8 cellular contexts compared by ENCODE assay signal in the genomic region with DNA sequence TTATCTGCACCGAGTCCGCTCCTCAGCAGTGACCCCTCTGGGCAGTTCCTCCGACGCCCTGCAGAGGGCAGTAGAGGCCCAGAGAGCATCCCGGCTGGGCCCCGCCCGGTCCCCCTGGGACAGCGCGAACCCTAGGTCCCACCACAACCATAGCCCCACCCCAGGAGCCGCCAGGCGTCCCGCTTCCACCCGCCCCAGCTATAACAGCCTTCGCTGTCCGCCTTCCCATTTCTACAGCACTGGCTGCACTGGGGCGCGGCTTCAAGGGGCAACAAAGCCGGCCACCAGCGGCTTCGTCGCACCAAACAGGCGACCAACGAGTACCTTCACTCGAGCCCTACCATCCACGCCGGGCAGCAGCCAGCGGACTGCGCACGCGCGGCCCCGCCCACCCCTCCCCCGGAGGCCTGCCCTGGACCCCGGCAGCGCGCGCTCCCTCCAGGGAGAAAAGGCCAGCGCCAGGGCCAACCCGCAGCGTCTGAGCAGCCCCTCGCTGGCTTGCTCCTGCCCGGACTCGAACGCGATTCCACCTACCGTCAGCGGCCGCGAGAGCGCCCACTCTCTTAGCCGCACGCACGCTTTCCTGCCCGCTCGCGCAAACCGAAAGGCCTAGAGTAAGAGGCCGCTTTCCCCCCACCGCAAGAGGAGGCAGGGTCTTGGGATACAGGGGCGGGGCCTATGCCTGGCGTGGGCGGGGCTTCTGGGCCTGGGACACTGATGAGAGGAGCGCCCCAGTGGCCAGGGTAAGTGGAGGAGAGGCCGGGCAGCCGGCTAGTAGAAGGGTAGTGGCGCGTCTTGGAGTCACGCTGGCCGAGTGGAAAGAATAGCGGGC. TPM values are rescaled to one million over a fixed set of nuclear protein-coding genes. Genes with fewer than 3 reads are reported as not detected.
DNase-seq lines count a peak whose midpoint lies in the region; ATAC-seq and TF ChIP-seq lines count a peak whose summit lies in the region.

A gene with protein sequence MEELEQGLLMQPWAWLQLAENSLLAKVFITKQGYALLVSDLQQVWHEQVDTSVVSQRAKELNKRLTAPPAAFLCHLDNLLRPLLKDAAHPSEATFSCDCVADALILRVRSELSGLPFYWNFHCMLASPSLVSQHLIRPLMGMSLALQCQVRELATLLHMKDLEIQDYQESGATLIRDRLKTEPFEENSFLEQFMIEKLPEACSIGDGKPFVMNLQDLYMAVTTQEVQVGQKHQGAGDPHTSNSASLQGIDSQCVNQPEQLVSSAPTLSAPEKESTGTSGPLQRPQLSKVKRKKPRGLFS (minus strand): TSS at position 630 of the 832 bp plus-strand sequence. CDS start 2,453 bp downstream, outside the sequence.

- H3K27me3 Mint-ChIP-seq in dendritic cell treated with granulocyte-macrophage colony-stimulating factor and Interleukin-4, amounts not matched to agents 40 ng/mL and 50 ng/mL, for 4 days, result no peaks in the 10 kb centered on the region

- H3K4me1 Mint-ChIP-seq in dendritic cell treated with granulocyte-macrophage colony-stimulating factor and Interleukin-4, amounts not matched to agents 40 ng/mL and 50 ng/mL, for 4 days (ENCODE audit: low read depth), result peaks cover 19% of the 10 kb centered on the region

- peaks cover 0 to 11% (median 0%) of the 10 kb centered on the region in 4 donors for H3K36me3 ChIP-seq in right lobe of liver

- no peaks in the 10 kb centered on the region for H3K9me3 Mint-ChIP-seq in dendritic cell treated with granulocyte-macrophage colony-stimulating factor and Interleukin-4, amounts not matched to agents 40 ng/mL and 50 ng/mL, for 4 days

- H3K27me3 ChIP-seq in right lobe of liver, result no peaks in the 10 kb centered on the region

- peak; percentile 96 to 100 (median 98) for TF ChIP-seq CTCF in right lobe of liver (IDR thresholded peaks at IDR 0.05)

- H3K4me3 ChIP-seq in right lobe of liver, result peak within 1 kb of the TSS; percentile 58 to 70 (median 66)

- ATAC-seq in HG03460 (IDR thresholded peaks at IDR 0.05; ENCODE audit: unreplicated experiment), result peak; percentile 87
- ATAC-seq in right lobe of liver, result peak; percentile 95 to 99 (median 96)

- intact Hi-C loops in dendritic cell treated with granulocyte-macrophage colony-stimulating factor and Interleukin-4, amounts not matched to agents 40 ng/mL and 50 ng/mL, for 4 days (cut with micrococcal nuclease), result loop anchor here (1.0 to 2.0 kb wide), 5 partner anchors 16 to 138 kb away; a partner anchor contains a TSS
- intact Hi-C loops in right lobe of liver (cut with DNase I), result loop anchor here (5.0 kb wide), 2 partner anchors 52 to 137 kb away; no protein-coding TSS in a partner anchor

- H3K36me3 Mint-ChIP-seq in dendritic cell treated with granulocyte-macrophage colony-stimulating factor and Interleukin-4, amounts not matched to agents 40 ng/mL and 50 ng/mL, for 4 days (ENCODE audit: low read depth), result peaks cover 31% of the 10 kb centered on the region

- WGBS in right lobe of liver (ENCODE audit: insufficient coverage, low coverage, low lambda C conversion rate, missing lambda C conversion rate), result 0% methylated on average over 4 of the region's 70 CpGs

- peak within 1 kb of the TSS; percentile 84 for H3K4me3 Mint-ChIP-seq in dendritic cell treated with granulocyte-macrophage colony-stimulating factor and Interleukin-4, amounts not matched to agents 40 ng/mL and 50 ng/mL, for 4 days

- H3K27ac ChIP-seq in right lobe of liver, result peak within 1 kb of the TSS; percentile 84 to 89 (median 86)

- peaks cover 0 to 11% (median 2%) of the 10 kb centered on the region in 4 donors for H3K4me1 ChIP-seq in right lobe of liver

- H3K9me3 ChIP-seq in right lobe of liver, result no peaks in the 10 kb centered on the region

- peak; percentile 72 to 99 (median 96) for DNase-seq in C1 segment of cervical spinal cord (lab: John Stamatoyannopoulos, UW)
- DNase-seq in GM19240 (ENCODE audit: insufficient read length, low spot score), result peak; percentile 98
- DNase-seq in NCI-H69 (lab: John Stamatoyannopoulos, UW), result peak; percentile 86
- peak; percentile 88 for DNase-seq in activated CD4-positive, alpha-beta T cell treated with anti-CD3 and anti-CD28 coated beads, Interleukin-2, amount 50 U/mL, for 1 hour
- peak; percentile 97 to 99 (median 98) for DNase-seq in right lobe of liver
- peak; percentile 92 to 95 for DNase-seq in stimulated activated CD4-positive, alpha-beta T cell treated with anti-CD3 and anti-CD28 coated beads, Interleukin-4, amount 100 ng/mL, for 4 hours

- H3K27ac Mint-ChIP-seq in dendritic cell treated with granulocyte-macrophage colony-stimulating factor and Interleukin-4, amounts not matched to agents 40 ng/mL and 50 ng/mL, for 4 days, result peak within 1 kb of the TSS; percentile 90

- TF ChIP-seq POLR2A in right lobe of liver (IDR thresholded peaks at IDR 0.05), result peak; percentile 60

RNA-seq across cellular contexts. Expression of the gene that starts here (rescaled TPM):
- 10 to 100 TPM in 3 of 6 experiments, 1 to 10 TPM in 3; 5.8 to 16.7 (median 10.9) TPM for total RNA-seq in right lobe of liver

Comparison
In these comparisons a context has a peak if more than half of its experiments do, and no peak if none do; other contexts are left out.
1. Peak in every context shown above with its lines: DNase-seq, ATAC-seq, H3K4me3 ChIP-seq and H3K27ac ChIP-seq.